In genomic region chr13:90592943-90593342, GRCh38 we compare ENCODE assay signal across 25 cellular contexts.
"Had no signal": no experiment of that assay in that cellular context is flagged by ENCODE, and none has a peak within 500 bp of the region (broad histone marks: within the 10 kb centered on the region; RNA-seq: fewer than 3 reads in every experiment).

No MANE protein-coding gene starts in this region.

- H2AFZ ChIP-seq: hepatocyte, parathyroid adenoma had no signal

- H3K79me2 ChIP-seq: hepatocyte, parathyroid adenoma had no signal

- H3K9ac ChIP-seq: parathyroid adenoma had no signal

- DNase-seq: islet precursor cell; kidney glomerular epithelial cell; left colon; left lung; lower lobe of right lung; mammary epithelial cell; mesenchymal stem cell; naive thymus-derived CD8-positive, alpha-beta T cell; nucleus accumbens; right lobe of liver; stimulated activated CD4-positive, alpha-beta T cell treated with anti-CD3 and anti-CD28 coated beads, Interleukin-12 subunit alpha, Interleukin-12 subunit beta, amount 100 ng/mL, for 4 hours; stimulated activated CD4-positive, alpha-beta T cell treated with anti-CD3 and anti-CD28 coated beads, Interleukin-15, amount 100 ng/mL, for 24 hours; stimulated activated CD4-positive, alpha-beta T cell treated with anti-CD3 and anti-CD28 coated beads, Interleukin-2, amount 100 ng/mL, for 24 hours; stimulated activated CD4-positive, alpha-beta T cell treated with anti-CD3 and anti-CD28 coated beads, Interleukin-4, amount 100 ng/mL, for 1 hour; stimulated activated naive B cell treated with anti-CD40 and anti-IgM and Interleukin-4, amounts not matched to agents 10 μg/mL and 1 μg/mL and 100 μg/mL, for 72 hours; stimulated activated naive CD8-positive, alpha-beta T cell treated with anti-CD3 and anti-CD28 coated beads, Interleukin-15, Interleukin-2, amounts not matched to agents 100 U/mL and 50 U/mL, for 24 hours; stomach; testis; thyroid gland; transverse colon; upper lobe of left lung had no signal

- H3K4me1 ChIP-seq: left lung, lower lobe of right lung, parathyroid adenoma, right atrium auricular region, right lobe of liver, stomach, testis, thyroid gland, transverse colon, upper lobe of left lung, vagina had no signal

- ATAC-seq: left colon; left lung; lower lobe of right lung; naive thymus-derived CD8-positive, alpha-beta T cell; right lobe of liver; stimulated activated naive B cell treated with anti-CD40 and anti-IgM and Interleukin-4, amounts not matched to agents 10 μg/mL and 1 μg/mL and 100 μg/mL, for 72 hours; stimulated activated naive CD8-positive, alpha-beta T cell treated with anti-CD3 and anti-CD28 coated beads, Interleukin-15, Interleukin-2, amounts not matched to agents 100 U/mL and 50 U/mL, for 24 hours had no signal

- H3K27me3 ChIP-seq: hepatocyte, left lung, right atrium auricular region, right lobe of liver, stomach, testis, thyroid gland, transverse colon, upper lobe of left lung, vagina had no signal

- H3K4me2 ChIP-seq: hepatocyte had no signal

- H3K4me3 ChIP-seq: hepatocyte, left lung, lower lobe of right lung, right atrium auricular region, right lobe of liver, stomach, testis, thyroid gland, transverse colon, upper lobe of left lung, vagina had no signal

- H3K36me3 ChIP-seq: left lung, lower lobe of right lung, right atrium auricular region, right lobe of liver, stomach, thyroid gland, transverse colon, upper lobe of left lung, vagina had no signal

- H3K27ac ChIP-seq: hepatocyte, left lung, lower lobe of right lung, parathyroid adenoma, right atrium auricular region, right lobe of liver, stomach, testis, thyroid gland, transverse colon, upper lobe of left lung, vagina had no signal

- H3K9me3 ChIP-seq: lower lobe of right lung, right lobe of liver, testis, thyroid gland, upper lobe of left lung, vagina had no signal
